Comparison of ENCODE assay signal across 11 cellular contexts in genomic region chr16:56848955-56849689, GRCh38. TPM values are rescaled to one million over a fixed set of nuclear protein-coding genes. Genes with fewer than 3 reads are reported as not detected.
DNase-seq lines count a peak whose midpoint lies in the region; ATAC-seq, FAIRE-seq and TF ChIP-seq lines count a peak whose summit lies in the region.
"Had no signal": no experiment of that assay in that cellular context is flagged by ENCODE, and none has a peak within 500 bp of the region (broad histone marks: within the 10 kb centered on the region; RNA-seq: fewer than 3 reads in every experiment).

No MANE protein-coding gene starts in this region.

- H3K9me3 Mint-ChIP-seq in mesothelial cell of epicardium: no peaks in the 10 kb centered on the region
- H3K9me3 Mint-ChIP-seq: activated T-helper 2 cell treated with anti-CD3 and anti-CD28 coated beads, Interferon-gamma antibody, Interleukin-2, Interleukin-4, amounts not matched to agents 10 μg/mL and 5 μg/mL and 100 μg/mL, durations not matched to agents 14 hours and 24 hours and 36 hours; immature natural killer cell had no signal

- H3K27ac ChIP-seq in KOPT-K1 (ENCODE audit: low read depth, low read length, poor library complexity, severe bottlenecking): peak overlapping the region; percentile 33

- no peaks in the 10 kb centered on the region for H3K27me3 ChIP-seq in bronchial epithelial cell (ENCODE audit: control insufficient read depth, insufficient read depth, low read length)

- H3K27ac Mint-ChIP-seq in mesothelial cell of epicardium: peak overlapping the region; percentile 57
- H3K27ac Mint-ChIP-seq: activated T-helper 2 cell treated with anti-CD3 and anti-CD28 coated beads, Interferon-gamma antibody, Interleukin-2, Interleukin-4, amounts not matched to agents 10 μg/mL and 5 μg/mL and 100 μg/mL, durations not matched to agents 14 hours and 24 hours and 36 hours had no signal

- H3K4me3 ChIP-seq in bronchial epithelial cell (ENCODE audit: low read depth, low read length): no peak overlapping the region

- DNase-seq in AG08396 (ENCODE audit: low spot score) (peak; percentile 55), bronchial epithelial cell (ENCODE audit: low read depth) (peak; percentile 74), mesothelial cell of epicardium (ENCODE audit: low spot score in 2 of 2, unreplicated experiment in 2 of 2) (no peak), NCI-H526 (lab: John Stamatoyannopoulos, UW) (no peak)
- no peak for DNase-seq in activated CD4-positive, alpha-beta T cell treated with anti-CD3 and anti-CD28 coated beads for 1 hour
- DNase-seq: immature natural killer cell, NCI-H526 treated with DMSO at 0.1 percent for 48 hours had no signal

- H3K9me3 ChIP-seq in KOPT-K1 (ENCODE audit: insufficient read depth, low read length, poor library complexity, severe bottlenecking): no peaks in the 10 kb centered on the region

- peaks cover 3% of the 10 kb centered on the region for H3K36me3 Mint-ChIP-seq in mesothelial cell of epicardium

- TF ChIP-seq CTCF in bronchial epithelial cell (IDR thresholded peaks at IDR 0.05; ENCODE audit: insufficient read depth, low read length, severe bottlenecking): no peak
- TF ChIP-seq CTCF in mesothelial cell of epicardium (IDR thresholded peaks at IDR 0.05; ENCODE audit: unreplicated experiment): no peak

- ATAC-seq in HG03469 (IDR thresholded peaks at IDR 0.05; ENCODE audit: unreplicated experiment) (no peak), GM18867 (IDR thresholded peaks at IDR 0.05; ENCODE audit: unreplicated experiment) (no peak)

- no peak overlapping the region for H3K4me3 Mint-ChIP-seq in mesothelial cell of epicardium
- H3K4me3 Mint-ChIP-seq: immature natural killer cell had no signal

- peaks cover 25% of the 10 kb centered on the region for H3K4me1 Mint-ChIP-seq in mesothelial cell of epicardium

- H3K27me3 Mint-ChIP-seq in mesothelial cell of epicardium (ENCODE audit: low read depth): no peaks in the 10 kb centered on the region

- FAIRE-seq in bronchial epithelial cell (lab: Jason Lieb, UNC): no peak

- H3K36me3 ChIP-seq in KOPT-K1 (ENCODE audit: insufficient read depth, low read length) (peaks cover 19% of the 10 kb centered on the region), bronchial epithelial cell (ENCODE audit: control insufficient read depth, insufficient read depth, low read length) (peaks cover 3% of the 10 kb centered on the region)

RNA-seq across cellular contexts. Expression of gene SLC12A3, which starts 15.9 kb away (rescaled TPM):
- not detected in 2 replicates for total RNA-seq in bronchial epithelial cell
- total RNA-seq in mesothelial cell of epicardium: not detected in 3 replicates
- total RNA-seq: activated T-helper 2 cell treated with anti-CD3 and anti-CD28 coated beads, Interferon-gamma antibody, Interleukin-2, Interleukin-4, amounts not matched to agents 10 μg/mL and 5 μg/mL and 100 μg/mL, durations not matched to agents 14 hours and 24 hours and 36 hours had no signal

Comparison
In these comparisons a context has a peak if more than half of its experiments do, and no peak if none do; other contexts are left out.
1. DNase-seq: peak in AG08396 (single experiment) and bronchial epithelial cell (single experiment); none in mesothelial cell of epicardium (0 of 2), NCI-H526 (0 of 2) and activated CD4-positive, alpha-beta T cell treated with anti-CD3 and anti-CD28 coated beads for 1 hour (single experiment).